8 cellular contexts compared by ENCODE assay signal in genomic region chrX:129637217-129638109, GRCh38. TPM values are rescaled to one million over a fixed set of nuclear protein-coding genes. Genes with fewer than 3 reads are reported as not detected.
DNase-seq lines count a peak whose midpoint lies in the region; ATAC-seq and TF ChIP-seq lines count a peak whose summit lies in the region.

No MANE protein-coding gene starts in this region.

- no peaks in the 10 kb centered on the region for H3K36me3 Mint-ChIP-seq in CD4-positive, CD25-positive, alpha-beta regulatory T cell

- H3K9me3 Mint-ChIP-seq in CD4-positive, CD25-positive, alpha-beta regulatory T cell, result no peaks in the 10 kb centered on the region

- peaks cover 3% of the 10 kb centered on the region for H3K4me1 ChIP-seq in CD4-positive, CD25-positive, alpha-beta regulatory T cell (ENCODE audit: control insufficient read depth, insufficient read depth, low read length, poor library complexity, severe bottlenecking)
- no peaks in the 10 kb centered on the region for H3K4me1 ChIP-seq in sigmoid colon

- H3K27me3 ChIP-seq in CD4-positive, CD25-positive, alpha-beta regulatory T cell (ENCODE audit: control insufficient read depth, insufficient read depth, low read length), result no peaks in the 10 kb centered on the region
- no peaks in the 10 kb centered on the region for H3K27me3 ChIP-seq in sigmoid colon

- no peak overlapping the region for H3K27ac Mint-ChIP-seq in CD4-positive, CD25-positive, alpha-beta regulatory T cell

- peak; percentile 48 to 77 (median 68) for DNase-seq in CD4-positive, CD25-positive, alpha-beta regulatory T cell
- peak; percentile 64 for DNase-seq in M059J (ENCODE audit: low read depth)
- DNase-seq in T-helper 2 cell, result peak; percentile 45 to 59 (median 58)
- peak in 53 of 56 donors; percentile 1 to 84 (median 40) for DNase-seq in amygdala (lab: John Stamatoyannopoulos, UW)
- peak; percentile 69 for DNase-seq in hepatic stellate cell (ENCODE audit: low spot score)
- DNase-seq in sigmoid colon, result peak; percentile 86

- peaks cover 0 to 6% (median 3%) of the 10 kb centered on the region in 4 donors for H3K4me1 Mint-ChIP-seq in CD4-positive, CD25-positive, alpha-beta regulatory T cell

- peak; percentile 68 to 79 (median 73) for TF ChIP-seq CTCF in sigmoid colon (IDR thresholded peaks at IDR 0.05)

- no peaks in the 10 kb centered on the region for H3K9me3 ChIP-seq in CD4-positive, CD25-positive, alpha-beta regulatory T cell (ENCODE audit: control insufficient read depth in 2 of 2, low read length in 2 of 2)
- H3K9me3 ChIP-seq in sigmoid colon, result no peaks in the 10 kb centered on the region

- H3K36me3 ChIP-seq in CD4-positive, CD25-positive, alpha-beta regulatory T cell (ENCODE audit: control insufficient read depth, insufficient read depth, low read length), result no peaks in the 10 kb centered on the region
- H3K36me3 ChIP-seq in sigmoid colon, result no peaks in the 10 kb centered on the region

- 26 to 32% methylated on average over 13 of the region's 13 CpGs for WGBS in sigmoid colon, 2 donors

- ATAC-seq in CD4-positive, CD25-positive, alpha-beta regulatory T cell (ENCODE audit: low read depth in 2 of 2), result peak; percentile 68 to 72
- peak; percentile 64 for ATAC-seq in GM19328 (IDR thresholded peaks at IDR 0.05; ENCODE audit: unreplicated experiment)
- no peak for ATAC-seq in GM19397 (IDR thresholded peaks at IDR 0.05; ENCODE audit: unreplicated experiment)

- TF ChIP-seq EP300 in sigmoid colon (IDR thresholded peaks at IDR 0.05), result no peak

- intact Hi-C loops in sigmoid colon (cut with DNase I), result loop anchor here (1.0 kb wide), 1 partner anchor 89 kb away; no protein-coding TSS in a partner anchor

- no peak overlapping the region for H3K27ac ChIP-seq in CD4-positive, CD25-positive, alpha-beta regulatory T cell (ENCODE audit: insufficient read depth, low read length, poor library complexity, severe bottlenecking)
- no peak overlapping the region for H3K27ac ChIP-seq in sigmoid colon

- H3K4me3 Mint-ChIP-seq in CD4-positive, CD25-positive, alpha-beta regulatory T cell, result no peak overlapping the region

- no peak overlapping the region for H3K4me3 ChIP-seq in CD4-positive, CD25-positive, alpha-beta regulatory T cell (ENCODE audit: low read depth, low read length)
- no peak overlapping the region for H3K4me3 ChIP-seq in sigmoid colon

- no peak for TF ChIP-seq POLR2A in sigmoid colon (IDR thresholded peaks at IDR 0.05)

- no peaks in the 10 kb centered on the region for H3K27me3 Mint-ChIP-seq in CD4-positive, CD25-positive, alpha-beta regulatory T cell

RNA-seq across cellular contexts. Expression of gene APLN, which starts 17.3 kb away (rescaled TPM):
- not detected for total RNA-seq in CD4-positive, CD25-positive, alpha-beta regulatory T cell
- polyA plus RNA-seq in CD4-positive, CD25-positive, alpha-beta regulatory T cell, result not detected
- 1.9 and 2.1 TPM in 2 replicates for total RNA-seq in M059J (2014; rRNA removed; shearing (Covaris generic))
- total RNA-seq in sigmoid colon, result under 1 TPM in 2 of 4 donors, not detected in 2; 0.36 to 0.81 TPM
- polyA plus RNA-seq in sigmoid colon, result under 1 TPM in 1 of 3 donors, not detected in 2; 0.47 TPM
